Comparison of ENCODE assay signal across 19 cellular contexts in the genomic region with DNA sequence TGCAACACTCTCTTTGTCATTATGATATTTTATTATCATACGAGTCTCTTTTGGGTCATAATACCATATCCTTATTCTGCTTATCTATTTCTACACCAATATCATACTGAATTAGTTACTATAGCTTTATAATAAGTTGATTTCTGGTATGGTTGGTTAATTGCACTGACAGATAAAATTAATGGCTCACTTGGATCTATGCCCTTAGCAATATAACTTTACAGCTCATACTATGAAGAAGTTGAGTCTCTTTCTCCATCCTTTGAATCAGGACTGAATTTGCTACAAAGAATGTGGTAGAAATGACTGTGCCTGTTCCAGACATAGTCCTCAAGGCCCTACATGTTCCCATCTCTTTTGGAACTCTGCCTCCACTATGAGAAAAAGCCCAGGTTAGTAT.
"Had no signal": no experiment of that assay in that cellular context is flagged by ENCODE, and none has a peak within 500 bp of the region (broad histone marks: within the 10 kb centered on the region; RNA-seq: fewer than 3 reads in every experiment).

No MANE protein-coding gene starts in this region.

- H3K9me3 ChIP-seq: esophagus muscularis mucosa, gastrocnemius medialis, heart right ventricle, left lung, lower lobe of right lung had no signal

- DNase-seq: dermis blood vessel endothelial cell; dorsolateral prefrontal cortex; effector CD4-positive, alpha-beta T cell; effector memory CD4-positive, alpha-beta T cell; foreskin fibroblast; foreskin melanocyte; gastrocnemius medialis; glutamatergic neuron; head of caudate nucleus; heart right ventricle; hippocampal formation; left lung; left ventricle myocardium superior; lower lobe of right lung; mesendoderm; midbrain; naive thymus-derived CD4-positive, alpha-beta T cell had no signal

- H3K27ac ChIP-seq: coronary artery, dorsolateral prefrontal cortex, esophagus muscularis mucosa, gastrocnemius medialis, heart right ventricle, left lung, lower lobe of right lung had no signal

- ATAC-seq: gastrocnemius medialis; heart right ventricle; left lung; left ventricle myocardium superior; lower lobe of right lung; naive thymus-derived CD4-positive, alpha-beta T cell had no signal

- H3K4me3 ChIP-seq: coronary artery, dorsolateral prefrontal cortex, esophagus muscularis mucosa, gastrocnemius medialis, heart right ventricle, left lung, lower lobe of right lung had no signal

- H3K27me3 ChIP-seq: esophagus muscularis mucosa, gastrocnemius medialis, heart right ventricle, left lung had no signal

- H3K4me1 ChIP-seq: heart right ventricle, left lung, lower lobe of right lung had no signal

- H3K36me3 ChIP-seq: esophagus muscularis mucosa, gastrocnemius medialis, heart right ventricle, left lung, lower lobe of right lung had no signal
